In genomic region chr19:8526345-8527062, GRCh38 we compare ENCODE assay signal across 8 cellular contexts. TPM values are rescaled to one million over a fixed set of nuclear protein-coding genes. Genes with fewer than 3 reads are reported as not detected.
DNase-seq lines count a peak whose midpoint lies in the region; ATAC-seq and TF ChIP-seq lines count a peak whose summit lies in the region.

No MANE protein-coding gene starts in this region.

- ATAC-seq in GM18867 (IDR thresholded peaks at IDR 0.05; ENCODE audit: unreplicated experiment) (no peak), HG02763 (IDR thresholded peaks at IDR 0.05; ENCODE audit: unreplicated experiment) (no peak)

- H2AFZ ChIP-seq in neuronal stem cell (ENCODE audit: low read length), result peak overlapping the region; percentile 94

- peak overlapping the region; percentile 30 for H2BK5ac ChIP-seq in neuronal stem cell (ENCODE audit: low read length)

- no peak overlapping the region for H3K14ac ChIP-seq in neuronal stem cell (ENCODE audit: low read length)

- no peak for TF ChIP-seq CTCF in WERI-Rb-1 (IDR thresholded peaks at IDR 0.05; ENCODE audit: low read depth, low read length)

- H3K4me1 ChIP-seq in HUES64 (ENCODE audit: insufficient read depth, low read length) (no peaks in the 10 kb centered on the region), neuronal stem cell (ENCODE audit: control insufficient read depth in 2 of 2, insufficient read depth in 1 of 2, low read depth in 1 of 2, low read length in 2 of 2) (peaks cover 6 to 9% of the 10 kb centered on the region in 2 donors)

- peak overlapping the region; percentile 74 for H4K8ac ChIP-seq in neuronal stem cell (ENCODE audit: low read depth, low read length)

- H2BK120ac ChIP-seq in neuronal stem cell (ENCODE audit: low read depth, low read length), result no peak overlapping the region

- H3K79me1 ChIP-seq in neuronal stem cell (ENCODE audit: low read depth, low read length), result peaks cover 11% of the 10 kb centered on the region

- no peaks in the 10 kb centered on the region for H3K9me3 ChIP-seq in HUES64 (ENCODE audit: insufficient read depth, low read depth, low read length)
- H3K9me3 ChIP-seq in WERI-Rb-1 (ENCODE audit: severe bottlenecking), result no peaks in the 10 kb centered on the region
- H3K9me3 ChIP-seq in neuronal stem cell (replicated peaks in 1 of 2; ENCODE audit: control insufficient read depth in 2 of 2, insufficient read depth in 1 of 2, low read depth in 1 of 2, low read length in 2 of 2), result peaks cover 0 to 1% of the 10 kb centered on the region in 2 donors

- peak overlapping the region; percentile 94 for H3K4me2 ChIP-seq in neuronal stem cell (ENCODE audit: insufficient read depth, low read length, poor library complexity, severe bottlenecking)

- H3K4me3 ChIP-seq in HUES64 (ENCODE audit: low read length), result peak overlapping the region; percentile 71
- H3K4me3 ChIP-seq in WERI-Rb-1 (ENCODE audit: low read depth, low read length), result peak overlapping the region; percentile 72
- H3K4me3 ChIP-seq in neuronal stem cell (ENCODE audit: low read length in 2 of 2), result peak overlapping the region; percentile 72 to 87

- no peak overlapping the region for H4K91ac ChIP-seq in neuronal stem cell (ENCODE audit: low read depth, low read length, poor library complexity)

- no peak overlapping the region for H3K4ac ChIP-seq in neuronal stem cell (ENCODE audit: low read length)

- peak overlapping the region; percentile 94 for H3K18ac ChIP-seq in neuronal stem cell (ENCODE audit: low read length)

- no peaks in the 10 kb centered on the region for H3K36me3 ChIP-seq in HUES64 (ENCODE audit: insufficient read depth, low read length)
- H3K36me3 ChIP-seq in WERI-Rb-1, result no peaks in the 10 kb centered on the region
- peaks cover 0 to 2% of the 10 kb centered on the region in 2 donors for H3K36me3 ChIP-seq in neuronal stem cell (replicated peaks in 1 of 2; ENCODE audit: control insufficient read depth in 2 of 2, insufficient read depth in 2 of 2, low read length in 2 of 2)

- peak overlapping the region; percentile 73 for H2BK12ac ChIP-seq in neuronal stem cell (ENCODE audit: low read length)

- peak overlapping the region; percentile 33 for H2AK5ac ChIP-seq in neuronal stem cell (ENCODE audit: low read depth, low read length)

- WGBS in HUES64, result 3% methylated on average over 54 of the region's 57 CpGs
- WGBS in neuronal stem cell (ENCODE audit: extremely low coverage in 2 of 2, insufficient read length in 2 of 2, insufficient replicate concordance in 1 of 2), 2 donors, result no CpG with 5 or more reads among the region's 57 CpGs

- no peaks in the 10 kb centered on the region for H3K27me3 ChIP-seq in HUES64 (ENCODE audit: insufficient read depth, low read length)
- H3K27me3 ChIP-seq in WERI-Rb-1 (ENCODE audit: insufficient read depth, low read depth, severe bottlenecking), result no peaks in the 10 kb centered on the region
- peaks cover 0 to 7% (median 0%) of the 10 kb centered on the region in 3 experiments for H3K27me3 ChIP-seq in neuronal stem cell (ENCODE audit: control insufficient read depth in 3 of 3, insufficient read depth in 3 of 3, low read depth in 1 of 3, low read length in 3 of 3)

- peak overlapping the region; percentile 81 for H3K9ac ChIP-seq in HUES64 (ENCODE audit: low read depth, low read length)
- peak overlapping the region; percentile 95 for H3K9ac ChIP-seq in neuronal stem cell (ENCODE audit: low read depth, low read length, poor library complexity)

- peak overlapping the region; percentile 97 for H3K23ac ChIP-seq in neuronal stem cell (ENCODE audit: low read depth, low read length, poor library complexity)

- DNase-seq in AG08396 (ENCODE audit: low spot score) (peak; percentile 94), WERI-Rb-1 (peak; percentile 95), glomerular endothelial cell (ENCODE audit: extremely low read depth, low read depth, low spot score) (peak; percentile 48), neuronal stem cell (ENCODE audit: low spot score) (peak; percentile 92), GDM1 (lab: John Stamatoyannopoulos, UW) (no peak)

- H3K27ac ChIP-seq in HUES64 (ENCODE audit: low read depth, low read length) (peak overlapping the region; percentile 88), WERI-Rb-1 (peak overlapping the region; percentile 83), neuronal stem cell (replicated peaks; ENCODE audit: low read length) (peak overlapping the region; percentile 85)

- peak overlapping the region; percentile 58 for H2BK15ac ChIP-seq in neuronal stem cell (ENCODE audit: low read length)

RNA-seq across cellular contexts. Expression of gene ZNF414, which starts 12.5 kb away (rescaled TPM):
- polyA plus RNA-seq in HUES64 (2013, experiment 1 of 2), result 19.2 TPM
- 26.3 TPM for polyA plus RNA-seq in HUES64 (2013, experiment 2 of 2)
- total RNA-seq in glomerular endothelial cell, result 17.0 and 23.0 TPM in 2 replicates
- 32.3 TPM for polyA plus RNA-seq in neuronal stem cell (2013, experiment 1 of 2)
- polyA plus RNA-seq in neuronal stem cell (2013, experiment 2 of 2), result 33.4 TPM

RNA-seq across cellular contexts. Expression of gene PRAM1, which starts 24.1 kb away (rescaled TPM):
- polyA plus RNA-seq in HUES64 (2013, experiment 1 of 2), result not detected
- polyA plus RNA-seq in HUES64 (2013, experiment 2 of 2), result 0.25 TPM
- not detected in 2 replicates for total RNA-seq in glomerular endothelial cell
- polyA plus RNA-seq in neuronal stem cell (2013, experiment 1 of 2), result 1.2 TPM
- 1.2 TPM for polyA plus RNA-seq in neuronal stem cell (2013, experiment 2 of 2)

RNA-seq across cellular contexts. Expression of gene MYO1F, which starts 50.7 kb away (rescaled TPM):
- polyA plus RNA-seq in HUES64 (2013, experiment 1 of 2), result 2.4 TPM
- 2.5 TPM for polyA plus RNA-seq in HUES64 (2013, experiment 2 of 2)
- 0.15 and 0.23 TPM in 2 replicates for total RNA-seq in glomerular endothelial cell
- 0.11 TPM for polyA plus RNA-seq in neuronal stem cell (2013, experiment 1 of 2)
- polyA plus RNA-seq in neuronal stem cell (2013, experiment 2 of 2), result 0.11 TPM
